2 cellular contexts compared by ENCODE assay signal in the genomic region with DNA sequence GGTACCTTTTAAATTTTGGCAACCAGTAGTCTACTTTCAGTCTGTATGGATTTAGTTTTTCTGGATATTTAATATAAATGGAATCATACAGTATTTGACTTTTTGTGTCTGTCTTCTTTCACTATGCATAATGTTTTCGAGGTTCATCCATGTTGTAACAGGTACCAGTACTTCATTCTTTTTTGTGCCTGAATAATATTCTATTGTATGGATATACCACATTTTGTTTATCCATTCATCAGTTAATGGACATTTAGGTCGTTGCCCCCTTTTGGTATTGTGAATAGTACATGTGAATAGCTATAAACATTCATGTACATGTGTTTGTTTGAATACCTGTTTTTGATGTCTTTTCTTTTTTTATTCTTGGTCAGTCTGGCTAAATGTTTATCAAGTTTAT.
TF ChIP-seq lines count a peak whose summit lies in the region.

No MANE protein-coding gene starts in this region.

TF ChIP-seq in A549, 52 proteins besides CTCF, POLR2A, EP300 and RAD21 (continued from another document):
- TF ChIP-seq, protein P1, sequence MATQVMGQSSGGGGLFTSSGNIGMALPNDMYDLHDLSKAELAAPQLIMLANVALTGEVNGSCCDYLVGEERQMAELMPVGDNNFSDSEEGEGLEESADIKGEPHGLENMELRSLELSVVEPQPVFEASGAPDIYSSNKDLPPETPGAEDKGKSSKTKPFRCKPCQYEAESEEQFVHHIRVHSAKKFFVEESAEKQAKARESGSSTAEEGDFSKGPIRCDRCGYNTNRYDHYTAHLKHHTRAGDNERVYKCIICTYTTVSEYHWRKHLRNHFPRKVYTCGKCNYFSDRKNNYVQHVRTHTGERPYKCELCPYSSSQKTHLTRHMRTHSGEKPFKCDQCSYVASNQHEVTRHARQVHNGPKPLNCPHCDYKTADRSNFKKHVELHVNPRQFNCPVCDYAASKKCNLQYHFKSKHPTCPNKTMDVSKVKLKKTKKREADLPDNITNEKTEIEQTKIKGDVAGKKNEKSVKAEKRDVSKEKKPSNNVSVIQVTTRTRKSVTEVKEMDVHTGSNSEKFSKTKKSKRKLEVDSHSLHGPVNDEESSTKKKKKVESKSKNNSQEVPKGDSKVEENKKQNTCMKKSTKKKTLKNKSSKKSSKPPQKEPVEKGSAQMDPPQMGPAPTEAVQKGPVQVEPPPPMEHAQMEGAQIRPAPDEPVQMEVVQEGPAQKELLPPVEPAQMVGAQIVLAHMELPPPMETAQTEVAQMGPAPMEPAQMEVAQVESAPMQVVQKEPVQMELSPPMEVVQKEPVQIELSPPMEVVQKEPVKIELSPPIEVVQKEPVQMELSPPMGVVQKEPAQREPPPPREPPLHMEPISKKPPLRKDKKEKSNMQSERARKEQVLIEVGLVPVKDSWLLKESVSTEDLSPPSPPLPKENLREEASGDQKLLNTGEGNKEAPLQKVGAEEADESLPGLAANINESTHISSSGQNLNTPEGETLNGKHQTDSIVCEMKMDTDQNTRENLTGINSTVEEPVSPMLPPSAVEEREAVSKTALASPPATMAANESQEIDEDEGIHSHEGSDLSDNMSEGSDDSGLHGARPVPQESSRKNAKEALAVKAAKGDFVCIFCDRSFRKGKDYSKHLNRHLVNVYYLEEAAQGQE (IDR thresholded peaks at IDR 0.05), result no peak
- TF ChIP-seq JUN (IDR thresholded peaks at IDR 0.05), result no peak
- TF ChIP-seq, protein P2, sequence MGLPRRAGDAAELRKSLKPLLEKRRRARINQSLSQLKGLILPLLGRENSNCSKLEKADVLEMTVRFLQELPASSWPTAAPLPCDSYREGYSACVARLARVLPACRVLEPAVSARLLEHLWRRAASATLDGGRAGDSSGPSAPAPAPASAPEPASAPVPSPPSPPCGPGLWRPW (IDR thresholded peaks at IDR 0.05), result no peak
- no peak for TF ChIP-seq HOXB13 (CRISPR knock-in tag; IDR thresholded peaks at IDR 0.05; ENCODE audit: low read depth)
- no peak for TF ChIP-seq SREBF2 (IDR thresholded peaks at IDR 0.05)
TF ChIP-seq in A549: peak in this region for 0.

TF ChIP-seq in K562, 482 proteins besides CTCF, POLR2A, EP300 and RAD21 (continued from another document):
- peak; percentile 11 for TF ChIP-seq RBM25 (IDR thresholded peaks at IDR 0.05; ENCODE audit: low read depth, low read length, severe bottlenecking)
- no peak for TF ChIP-seq ELF2 (CRISPR knock-in tag; IDR thresholded peaks at IDR 0.05)
- TF ChIP-seq, protein P3, sequence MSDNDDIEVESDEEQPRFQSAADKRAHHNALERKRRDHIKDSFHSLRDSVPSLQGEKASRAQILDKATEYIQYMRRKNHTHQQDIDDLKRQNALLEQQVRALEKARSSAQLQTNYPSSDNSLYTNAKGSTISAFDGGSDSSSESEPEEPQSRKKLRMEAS (CRISPR knock-in tag; IDR thresholded peaks at IDR 0.05), result no peak
- TF ChIP-seq ZNF146 (CRISPR knock-in tag; IDR thresholded peaks at IDR 0.05; ENCODE audit: unreplicated experiment), result peak; percentile 18
- no peak for TF ChIP-seq GTF2E2 (tag; IDR thresholded peaks at IDR 0.05)
TF ChIP-seq in K562: peak in this region for 2.
